Comparison of ENCODE assay signal across 4 cellular contexts in genomic region chr15:26451995-26452394, GRCh38.
"Had no signal": no experiment of that assay in that cellular context is flagged by ENCODE, and none has a peak within 500 bp of the region (broad histone marks: within the 10 kb centered on the region; RNA-seq: fewer than 3 reads in every experiment).

No MANE protein-coding gene starts in this region.

- DNase-seq: GM23248, GOT3, H7, HFFc6 had no signal
